ENCODE assay signal across 8 cellular contexts in the genomic region with DNA sequence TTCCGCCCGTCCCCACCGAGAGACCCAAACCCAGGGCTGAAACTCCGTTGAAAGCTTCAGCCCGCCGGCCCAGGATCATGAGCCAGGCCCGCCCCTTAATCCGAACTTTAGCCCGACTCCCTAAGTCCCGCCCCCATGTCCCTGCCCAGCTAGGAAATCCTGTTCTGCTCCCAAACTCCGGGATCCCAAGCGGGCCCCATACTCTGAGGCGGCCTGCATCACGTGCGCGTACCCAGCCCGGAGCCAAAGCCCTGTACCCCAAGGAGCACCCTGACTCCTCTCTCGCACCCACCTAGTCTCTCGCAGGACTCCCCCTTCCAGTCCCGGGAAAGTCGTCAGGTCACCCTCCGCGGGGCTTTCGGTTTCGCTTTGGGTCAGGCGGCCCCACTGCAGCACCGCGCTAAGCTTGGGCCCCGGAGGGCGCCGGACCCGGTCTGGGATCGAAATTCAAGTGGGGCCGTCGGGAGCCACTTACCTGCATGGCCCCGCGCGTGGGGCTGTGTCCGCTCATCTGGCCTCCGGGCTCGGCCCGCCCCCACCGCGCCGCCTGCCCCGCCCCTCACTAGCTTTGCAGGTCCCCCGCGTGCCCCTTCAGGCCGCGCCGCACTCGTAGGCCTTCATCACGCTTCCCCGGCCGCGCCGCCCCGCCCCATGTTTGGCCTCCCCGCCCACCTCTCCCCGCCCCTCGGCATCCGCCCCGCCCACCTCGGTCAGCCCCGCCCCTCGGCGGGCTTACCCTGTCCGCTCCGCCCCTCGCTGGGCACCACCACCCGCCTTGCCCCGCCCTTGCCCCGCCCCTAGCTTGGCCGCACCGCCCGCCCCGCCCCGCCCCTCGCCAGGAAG. TPM values are rescaled to one million over a fixed set of nuclear protein-coding genes. Genes with fewer than 3 reads are reported as not detected.
DNase-seq lines count a peak whose midpoint lies in the region; ATAC-seq and TF ChIP-seq lines count a peak whose summit lies in the region.

Gene DNPEP (minus strand): TSS at position 629 of the 843 bp plus-strand sequence. CDS start 118 bp downstream, at position 511.

- peak; percentile 56 for ATAC-seq in HG02588 (IDR thresholded peaks at IDR 0.05; ENCODE audit: unreplicated experiment)
- peak; percentile 80 for ATAC-seq in right cardiac atrium

- H3K9me3 ChIP-seq in ascending aorta, result no peaks in the 10 kb centered on the region
- H3K9me3 ChIP-seq in right cardiac atrium (ENCODE audit: control insufficient read depth, low read length), result no peaks in the 10 kb centered on the region
- H3K9me3 ChIP-seq in vagina, result no peaks in the 10 kb centered on the region

- H3K36me3 ChIP-seq in ascending aorta (peaks cover 34 to 37% of the 10 kb centered on the region in 2 donors), vagina (peaks cover 0 to 39% of the 10 kb centered on the region in 2 donors)

- peaks cover 8 to 11% of the 10 kb centered on the region in 2 donors for H3K4me1 ChIP-seq in ascending aorta
- H3K4me1 ChIP-seq in right cardiac atrium (ENCODE audit: control insufficient read depth, insufficient read depth, low read length), result peaks cover 2% of the 10 kb centered on the region
- H3K4me1 ChIP-seq in vagina, result peaks cover 33% of the 10 kb centered on the region

- peak; percentile 50 for TF ChIP-seq POLR2A in GM15510 (IDR thresholded peaks at IDR 0.05; ENCODE audit: borderline replicate concordance, extremely low read depth, insufficient read length)
- peak; percentile 32 for TF ChIP-seq POLR2A in NB4 (IDR thresholded peaks at IDR 0.05; ENCODE audit: extremely low read depth, insufficient read length)
- no peak for TF ChIP-seq POLR2A in vagina (IDR thresholded peaks at IDR 0.05)

- H3K27ac ChIP-seq in ascending aorta, result peak within 1 kb of the TSS; percentile 80 to 90
- peak within 1 kb of the TSS; percentile 89 for H3K27ac ChIP-seq in right cardiac atrium (ENCODE audit: low read length)
- peak within 1 kb of the TSS; percentile 94 for H3K27ac ChIP-seq in vagina

- WGBS in right cardiac atrium, result under 1% methylated on average over 78 of the region's 79 CpGs

- no peaks in the 10 kb centered on the region for H3K27me3 ChIP-seq in ascending aorta
- H3K27me3 ChIP-seq in right cardiac atrium (ENCODE audit: control insufficient read depth, insufficient read depth), result no peaks in the 10 kb centered on the region
- H3K27me3 ChIP-seq in vagina, result no peaks in the 10 kb centered on the region

- intact Hi-C loops in T-helper 2 cell treated with Interferon-gamma antibody and Interleukin-4, amounts not matched to agents 100 ng/mL and 5 ng/mL, for 36 hours (cut with micrococcal nuclease), result loop anchor here (1.0 to 5.0 kb wide), 15 partner anchors 90 to 1170 kb away; partner anchors contain the start of genes ANKZF1, ARPC2, ATG9A and CHPF
- intact Hi-C loops in ascending aorta (cut with DNase I), result loop anchor here (1.0 to 5.0 kb wide), 11 partner anchors 95 to 302 kb away; partner anchors contain the start of genes ABCB6, CHPF, CNPPD1 and DNAJB2
- intact Hi-C loops in right cardiac atrium (cut with DNase I), result no loop called here
- intact Hi-C loops in vagina (cut with DNase I), result loop anchor here (10.0 kb wide), 1 partner anchor 223 kb away; the partner anchor contains the start of gene NHEJ1

- TF ChIP-seq CTCF in NB4 (IDR thresholded peaks at IDR 0.05; ENCODE audit: low read depth, low read length) (no peak), ascending aorta (IDR thresholded peaks at IDR 0.05) (no peak), vagina (IDR thresholded peaks at IDR 0.05) (peak in 1 of 3 experiments; percentile 10)

- H3K4me3 ChIP-seq in NB4 (ENCODE audit: low read depth, low read length) (peak within 1 kb of the TSS; percentile 75), ascending aorta (peak within 1 kb of the TSS; percentile 81 to 82), right cardiac atrium (ENCODE audit: low read length) (peak within 1 kb of the TSS; percentile 74), vagina (peak within 1 kb of the TSS; percentile 58 to 94)

- DNase-seq in NB4 (ENCODE audit: low read depth) (peak; percentile 92), ascending aorta (ENCODE audit: low spot score in 2 of 2) (peak; percentile 65 to 96), right cardiac atrium (peak; percentile 94 to 98 (median 97)), putamen (ENCODE audit: low spot score) (peak; percentile 95), vagina (ENCODE audit: extremely low spot score in 2 of 2) (peak in 1 of 2 donors; percentile 96)

RNA-seq across cellular contexts. Expression of gene DNPEP, which starts in this region (rescaled TPM):
- total RNA-seq in T-helper 2 cell treated with Interferon-gamma antibody and Interleukin-4, amounts not matched to agents 100 ng/mL and 5 ng/mL, for 36 hours, result 67.6 and 80.2 TPM in 2 replicates
- total RNA-seq in ascending aorta, result 113 TPM
- total RNA-seq in right cardiac atrium, result 10 to 100 TPM; 42.2 to 58.8 (median 56.2) TPM
- polyA plus RNA-seq in right cardiac atrium, result 50.0 TPM
- 62.9 TPM for total RNA-seq in vagina

Comparison
In these comparisons a context has a peak if more than half of its experiments do, and no peak if none do; other contexts are left out.
1. POLR2A ChIP-seq: peak in GM15510 (single experiment) and NB4 (single experiment); none in vagina (0 of 2).
2. intact Hi-C loops: an anchor here in T-helper 2 cell treated with Interferon-gamma antibody and Interleukin-4, amounts not matched to agents 100 ng/mL and 5 ng/mL, for 36 hours (1.0 to 5.0 kb wide), ascending aorta (1.0 to 5.0 kb wide) and vagina (10.0 kb wide); none called in right cardiac atrium.
3. Peak in every context shown above with its lines, with median percentiles within 50 percentile points of each other: H3K4me3 ChIP-seq and H3K27ac ChIP-seq.